Comparison of ENCODE assay signal across 1 cellular context in the genomic region with DNA sequence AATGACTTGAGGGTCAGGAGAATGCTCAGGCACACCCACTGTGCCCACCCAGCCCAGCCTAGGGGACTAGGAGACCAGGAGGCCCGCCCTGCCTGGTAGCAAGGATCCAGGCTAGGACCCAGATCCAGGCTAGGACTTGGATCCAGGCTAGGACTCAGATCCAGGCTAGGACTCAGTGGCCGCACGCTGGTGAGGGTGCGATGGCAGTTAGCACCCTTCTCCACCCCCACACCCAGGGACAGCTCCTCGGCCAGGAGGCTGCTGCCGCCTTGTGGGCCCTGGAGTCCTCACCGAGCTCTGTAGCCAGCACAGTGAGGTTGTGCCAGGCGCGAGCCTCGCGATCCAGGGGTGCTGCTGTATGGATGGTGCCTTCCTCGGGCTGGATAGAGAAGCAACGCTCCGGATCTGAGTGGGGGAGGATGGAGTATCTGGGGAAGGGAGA.
TF ChIP-seq lines count a peak whose summit lies in the region.

No MANE protein-coding gene starts in this region.

TF ChIP-seq in HepG2, 621 proteins besides CTCF, POLR2A, EP300 and RAD21 (continues in another document):
- TF ChIP-seq ZFY (CRISPR knock-in tag; IDR thresholded peaks at IDR 0.05) (0 out of 2 replicates have a peak, but pooled peaks have one; percentile 32), ZNF7 (CRISPR knock-in tag; IDR thresholded peaks at IDR 0.05) (0 out of 2 replicates have a peak, but pooled peaks have one; percentile 14), RXRB (CRISPR knock-in tag; IDR thresholded peaks at IDR 0.05; ENCODE audit: borderline replicate concordance) (peak; percentile 29; the same call in 1 of the 2 replicates), ZNF451 (CRISPR knock-in tag; IDR thresholded peaks at IDR 0.05) (peak; percentile 70; the same call in 1 of the 2 replicates), AGO1 (IDR thresholded peaks at IDR 0.05; ENCODE audit: low read depth, low read length, poor library complexity, severe bottlenecking) (peak; percentile 53), TRIM24 (CRISPR knock-in tag; IDR thresholded peaks at IDR 0.05) (no peak), SRSF4 (IDR thresholded peaks at IDR 0.05; ENCODE audit: low read depth, low read length, poor library complexity, severe bottlenecking) (no peak), HNRNPL (IDR thresholded peaks at IDR 0.05; ENCODE audit: low read depth, low read length) (0 out of 2 replicates have a peak, but pooled peaks have one; percentile 69), ZNF747 (CRISPR knock-in tag; IDR thresholded peaks at IDR 0.05; ENCODE audit: borderline replicate concordance) (peak; percentile 66; the same call in 1 of the 2 replicates), MIER3 (CRISPR knock-in tag; IDR thresholded peaks at IDR 0.05; ENCODE audit: borderline replicate concordance) (no peak), ZNF530 (CRISPR knock-in tag; IDR thresholded peaks at IDR 0.05; ENCODE audit: low read depth) (no peak), SMC3 (IDR thresholded peaks at IDR 0.05; ENCODE audit: low read length) (peak; percentile 54; the same call in 1 of the 2 replicates), AGO2 (optimal IDR thresholded peaks at IDR 0.05; ENCODE audit: low read depth, low read length) (no peak), MAFK (conservative IDR thresholded peaks at IDR 0.05 in 1 of 2, IDR thresholded peaks at IDR 0.05 in 1 of 2; ENCODE audit: low read length in 2 of 2) (no peak), MTA1 (CRISPR knock-in tag; IDR thresholded peaks at IDR 0.05; ENCODE audit: borderline replicate concordance) (peak; percentile 83; the same call in 1 of the 2 replicates), TBX2 (CRISPR knock-in tag; IDR thresholded peaks at IDR 0.05; ENCODE audit: borderline replicate concordance) (peak; percentile 58; the same call in 1 of the 2 replicates), ZSCAN21 (CRISPR knock-in tag; IDR thresholded peaks at IDR 0.05; ENCODE audit: borderline replicate concordance) (peak; percentile 23; the same call in 1 of the 2 replicates), ZNF557 (CRISPR knock-in tag; IDR thresholded peaks at IDR 0.05) (no peak), MED8 (CRISPR knock-in tag; IDR thresholded peaks at IDR 0.05; ENCODE audit: insufficient replicate concordance) (no peak), BORCS8-MEF2B (CRISPR knock-in tag; IDR thresholded peaks at IDR 0.05) (peak; percentile 45; the same call in 1 of the 2 replicates), RARA (CRISPR knock-in tag; IDR thresholded peaks at IDR 0.05) (no peak), ZNF619 (CRISPR knock-in tag; IDR thresholded peaks at IDR 0.05) (0 out of 2 replicates have a peak, but pooled peaks have one; percentile 13), PITX1 (CRISPR knock-in tag; IDR thresholded peaks at IDR 0.05) (peak; percentile 32; the same call in 1 of the 2 replicates), XRCC5 (optimal IDR thresholded peaks at IDR 0.05; ENCODE audit: low read length) (peak; percentile 63), ZNF10 (CRISPR knock-in tag; IDR thresholded peaks at IDR 0.05; ENCODE audit: borderline replicate concordance, low read depth) (0 out of 2 replicates have a peak, but pooled peaks have one; percentile 3), MYC (CRISPR knock-in tag; IDR thresholded peaks at IDR 0.05; ENCODE audit: borderline replicate concordance) (peak; percentile 63), ZNF510 (CRISPR knock-in tag; IDR thresholded peaks at IDR 0.05; ENCODE audit: low read depth) (no peak), MED1 (CRISPR knock-in tag; IDR thresholded peaks at IDR 0.05) (0 out of 2 replicates have a peak, but pooled peaks have one; percentile 19), REXO4 (CRISPR knock-in tag; IDR thresholded peaks at IDR 0.05; ENCODE audit: borderline replicate concordance) (no peak), RFXAP (CRISPR knock-in tag; IDR thresholded peaks at IDR 0.05; ENCODE audit: borderline replicate concordance) (no peak; the same call in 1 of the 2 replicates), TGIF2 (CRISPR knock-in tag; IDR thresholded peaks at IDR 0.05) (no peak), CBX5 (CRISPR knock-in tag; IDR thresholded peaks at IDR 0.05; ENCODE audit: borderline replicate concordance) (0 out of 2 replicates have a peak, but pooled peaks have one; percentile 16), ERF (CRISPR knock-in tag; IDR thresholded peaks at IDR 0.05) (peak; percentile 69; the same call in 1 of the 2 replicates), ESRRA (CRISPR knock-in tag; IDR thresholded peaks at IDR 0.05; ENCODE audit: low read depth) (no peak), WIZ (CRISPR knock-in tag; IDR thresholded peaks at IDR 0.05) (no peak), PHF8 (CRISPR knock-in tag; IDR thresholded peaks at IDR 0.05) (no peak), ZNF431 (CRISPR knock-in tag; IDR thresholded peaks at IDR 0.05; ENCODE audit: borderline replicate concordance, low read depth) (no peak)
- TF ChIP-seq, protein P1, sequence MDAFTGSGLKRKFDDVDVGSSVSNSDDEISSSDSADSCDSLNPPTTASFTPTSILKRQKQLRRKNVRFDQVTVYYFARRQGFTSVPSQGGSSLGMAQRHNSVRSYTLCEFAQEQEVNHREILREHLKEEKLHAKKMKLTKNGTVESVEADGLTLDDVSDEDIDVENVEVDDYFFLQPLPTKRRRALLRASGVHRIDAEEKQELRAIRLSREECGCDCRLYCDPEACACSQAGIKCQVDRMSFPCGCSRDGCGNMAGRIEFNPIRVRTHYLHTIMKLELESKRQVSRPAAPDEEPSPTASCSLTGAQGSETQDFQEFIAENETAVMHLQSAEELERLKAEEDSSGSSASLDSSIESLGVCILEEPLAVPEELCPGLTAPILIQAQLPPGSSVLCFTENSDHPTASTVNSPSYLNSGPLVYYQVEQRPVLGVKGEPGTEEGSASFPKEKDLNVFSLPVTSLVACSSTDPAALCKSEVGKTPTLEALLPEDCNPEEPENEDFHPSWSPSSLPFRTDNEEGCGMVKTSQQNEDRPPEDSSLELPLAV (CRISPR knock-in tag; conservative IDR thresholded peaks at IDR 0.05; ENCODE audit: low read depth), result no peak
- TF ChIP-seq, protein P2, sequence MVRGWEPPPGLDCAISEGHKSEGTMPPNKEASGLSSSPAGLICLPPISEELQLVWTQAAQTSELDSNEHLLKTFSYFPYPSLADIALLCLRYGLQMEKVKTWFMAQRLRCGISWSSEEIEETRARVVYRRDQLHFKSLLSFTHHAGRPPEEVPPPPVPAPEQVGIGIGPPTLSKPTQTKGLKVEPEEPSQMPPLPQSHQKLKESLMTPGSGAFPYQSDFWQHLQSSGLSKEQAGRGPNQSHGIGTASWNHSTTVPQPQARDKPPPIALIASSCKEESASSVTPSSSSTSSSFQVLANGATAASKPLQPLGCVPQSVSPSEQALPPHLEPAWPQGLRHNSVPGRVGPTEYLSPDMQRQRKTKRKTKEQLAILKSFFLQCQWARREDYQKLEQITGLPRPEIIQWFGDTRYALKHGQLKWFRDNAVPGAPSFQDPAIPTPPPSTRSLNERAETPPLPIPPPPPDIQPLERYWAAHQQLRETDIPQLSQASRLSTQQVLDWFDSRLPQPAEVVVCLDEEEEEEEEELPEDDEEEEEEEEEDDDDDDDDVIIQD (CRISPR knock-in tag; IDR thresholded peaks at IDR 0.05; ENCODE audit: low read depth), result no peak
- TF ChIP-seq, protein P3, sequence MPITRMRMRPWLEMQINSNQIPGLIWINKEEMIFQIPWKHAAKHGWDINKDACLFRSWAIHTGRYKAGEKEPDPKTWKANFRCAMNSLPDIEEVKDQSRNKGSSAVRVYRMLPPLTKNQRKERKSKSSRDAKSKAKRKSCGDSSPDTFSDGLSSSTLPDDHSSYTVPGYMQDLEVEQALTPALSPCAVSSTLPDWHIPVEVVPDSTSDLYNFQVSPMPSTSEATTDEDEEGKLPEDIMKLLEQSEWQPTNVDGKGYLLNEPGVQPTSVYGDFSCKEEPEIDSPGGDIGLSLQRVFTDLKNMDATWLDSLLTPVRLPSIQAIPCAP (CRISPR knock-in tag; IDR thresholded peaks at IDR 0.05; ENCODE audit: low read depth), result no peak
- TF ChIP-seq, protein P4, sequence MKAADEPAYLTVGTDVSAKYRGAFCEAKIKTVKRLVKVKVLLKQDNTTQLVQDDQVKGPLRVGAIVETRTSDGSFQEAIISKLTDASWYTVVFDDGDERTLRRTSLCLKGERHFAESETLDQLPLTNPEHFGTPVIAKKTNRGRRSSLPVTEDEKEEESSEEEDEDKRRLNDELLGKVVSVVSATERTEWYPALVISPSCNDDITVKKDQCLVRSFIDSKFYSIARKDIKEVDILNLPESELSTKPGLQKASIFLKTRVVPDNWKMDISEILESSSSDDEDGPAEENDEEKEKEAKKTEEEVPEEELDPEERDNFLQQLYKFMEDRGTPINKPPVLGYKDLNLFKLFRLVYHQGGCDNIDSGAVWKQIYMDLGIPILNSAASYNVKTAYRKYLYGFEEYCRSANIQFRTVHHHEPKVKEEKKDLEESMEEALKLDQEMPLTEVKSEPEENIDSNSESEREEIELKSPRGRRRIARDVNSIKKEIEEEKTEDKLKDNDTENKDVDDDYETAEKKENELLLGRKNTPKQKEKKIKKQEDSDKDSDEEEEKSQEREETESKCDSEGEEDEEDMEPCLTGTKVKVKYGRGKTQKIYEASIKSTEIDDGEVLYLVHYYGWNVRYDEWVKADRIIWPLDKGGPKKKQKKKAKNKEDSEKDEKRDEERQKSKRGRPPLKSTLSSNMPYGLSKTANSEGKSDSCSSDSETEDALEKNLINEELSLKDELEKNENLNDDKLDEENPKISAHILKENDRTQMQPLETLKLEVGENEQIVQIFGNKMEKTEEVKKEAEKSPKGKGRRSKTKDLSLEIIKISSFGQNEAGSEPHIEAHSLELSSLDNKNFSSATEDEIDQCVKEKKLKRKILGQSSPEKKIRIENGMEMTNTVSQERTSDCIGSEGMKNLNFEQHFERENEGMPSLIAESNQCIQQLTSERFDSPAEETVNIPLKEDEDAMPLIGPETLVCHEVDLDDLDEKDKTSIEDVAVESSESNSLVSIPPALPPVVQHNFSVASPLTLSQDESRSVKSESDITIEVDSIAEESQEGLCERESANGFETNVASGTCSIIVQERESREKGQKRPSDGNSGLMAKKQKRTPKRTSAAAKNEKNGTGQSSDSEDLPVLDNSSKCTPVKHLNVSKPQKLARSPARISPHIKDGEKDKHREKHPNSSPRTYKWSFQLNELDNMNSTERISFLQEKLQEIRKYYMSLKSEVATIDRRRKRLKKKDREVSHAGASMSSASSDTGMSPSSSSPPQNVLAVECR (CRISPR knock-in tag; IDR thresholded peaks at IDR 0.05; ENCODE audit: borderline replicate concordance), result 0 out of 2 replicates have a peak, but pooled peaks have one; percentile 34
- TF ChIP-seq, protein P5, sequence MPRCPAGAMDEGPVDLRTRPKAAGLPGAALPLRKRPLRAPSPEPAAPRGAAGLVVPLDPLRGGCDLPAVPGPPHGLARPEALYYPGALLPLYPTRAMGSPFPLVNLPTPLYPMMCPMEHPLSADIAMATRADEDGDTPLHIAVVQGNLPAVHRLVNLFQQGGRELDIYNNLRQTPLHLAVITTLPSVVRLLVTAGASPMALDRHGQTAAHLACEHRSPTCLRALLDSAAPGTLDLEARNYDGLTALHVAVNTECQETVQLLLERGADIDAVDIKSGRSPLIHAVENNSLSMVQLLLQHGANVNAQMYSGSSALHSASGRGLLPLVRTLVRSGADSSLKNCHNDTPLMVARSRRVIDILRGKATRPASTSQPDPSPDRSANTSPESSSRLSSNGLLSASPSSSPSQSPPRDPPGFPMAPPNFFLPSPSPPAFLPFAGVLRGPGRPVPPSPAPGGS (CRISPR knock-in tag; IDR thresholded peaks at IDR 0.05), result 0 out of 2 replicates have a peak, but pooled peaks have one; percentile 20
- TF ChIP-seq, protein P6, sequence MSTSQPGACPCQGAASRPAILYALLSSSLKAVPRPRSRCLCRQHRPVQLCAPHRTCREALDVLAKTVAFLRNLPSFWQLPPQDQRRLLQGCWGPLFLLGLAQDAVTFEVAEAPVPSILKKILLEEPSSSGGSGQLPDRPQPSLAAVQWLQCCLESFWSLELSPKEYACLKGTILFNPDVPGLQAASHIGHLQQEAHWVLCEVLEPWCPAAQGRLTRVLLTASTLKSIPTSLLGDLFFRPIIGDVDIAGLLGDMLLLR (CRISPR knock-in tag; IDR thresholded peaks at IDR 0.05), result no peak
- TF ChIP-seq, protein P7, sequence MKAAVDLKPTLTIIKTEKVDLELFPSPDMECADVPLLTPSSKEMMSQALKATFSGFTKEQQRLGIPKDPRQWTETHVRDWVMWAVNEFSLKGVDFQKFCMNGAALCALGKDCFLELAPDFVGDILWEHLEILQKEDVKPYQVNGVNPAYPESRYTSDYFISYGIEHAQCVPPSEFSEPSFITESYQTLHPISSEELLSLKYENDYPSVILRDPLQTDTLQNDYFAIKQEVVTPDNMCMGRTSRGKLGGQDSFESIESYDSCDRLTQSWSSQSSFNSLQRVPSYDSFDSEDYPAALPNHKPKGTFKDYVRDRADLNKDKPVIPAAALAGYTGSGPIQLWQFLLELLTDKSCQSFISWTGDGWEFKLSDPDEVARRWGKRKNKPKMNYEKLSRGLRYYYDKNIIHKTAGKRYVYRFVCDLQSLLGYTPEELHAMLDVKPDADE (CRISPR knock-in tag; IDR thresholded peaks at IDR 0.05), result no peak
- TF ChIP-seq, protein P8, sequence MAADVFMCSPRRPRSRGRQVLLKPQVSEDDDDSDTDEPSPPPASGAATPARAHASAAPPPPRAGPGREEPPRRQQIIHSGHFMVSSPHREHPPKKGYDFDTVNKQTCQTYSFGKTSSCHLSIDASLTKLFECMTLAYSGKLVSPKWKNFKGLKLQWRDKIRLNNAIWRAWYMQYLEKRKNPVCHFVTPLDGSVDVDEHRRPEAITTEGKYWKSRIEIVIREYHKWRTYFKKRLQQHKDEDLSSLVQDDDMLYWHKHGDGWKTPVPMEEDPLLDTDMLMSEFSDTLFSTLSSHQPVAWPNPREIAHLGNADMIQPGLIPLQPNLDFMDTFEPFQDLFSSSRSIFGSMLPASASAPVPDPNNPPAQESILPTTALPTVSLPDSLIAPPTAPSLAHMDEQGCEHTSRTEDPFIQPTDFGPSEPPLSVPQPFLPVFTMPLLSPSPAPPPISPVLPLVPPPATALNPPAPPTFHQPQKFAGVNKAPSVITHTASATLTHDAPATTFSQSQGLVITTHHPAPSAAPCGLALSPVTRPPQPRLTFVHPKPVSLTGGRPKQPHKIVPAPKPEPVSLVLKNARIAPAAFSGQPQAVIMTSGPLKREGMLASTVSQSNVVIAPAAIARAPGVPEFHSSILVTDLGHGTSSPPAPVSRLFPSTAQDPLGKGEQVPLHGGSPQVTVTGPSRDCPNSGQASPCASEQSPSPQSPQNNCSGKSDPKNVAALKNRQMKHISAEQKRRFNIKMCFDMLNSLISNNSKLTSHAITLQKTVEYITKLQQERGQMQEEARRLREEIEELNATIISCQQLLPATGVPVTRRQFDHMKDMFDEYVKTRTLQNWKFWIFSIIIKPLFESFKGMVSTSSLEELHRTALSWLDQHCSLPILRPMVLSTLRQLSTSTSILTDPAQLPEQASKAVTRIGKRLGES (CRISPR knock-in tag; IDR thresholded peaks at IDR 0.05; ENCODE audit: borderline replicate concordance), result no peak
- TF ChIP-seq, protein P9, sequence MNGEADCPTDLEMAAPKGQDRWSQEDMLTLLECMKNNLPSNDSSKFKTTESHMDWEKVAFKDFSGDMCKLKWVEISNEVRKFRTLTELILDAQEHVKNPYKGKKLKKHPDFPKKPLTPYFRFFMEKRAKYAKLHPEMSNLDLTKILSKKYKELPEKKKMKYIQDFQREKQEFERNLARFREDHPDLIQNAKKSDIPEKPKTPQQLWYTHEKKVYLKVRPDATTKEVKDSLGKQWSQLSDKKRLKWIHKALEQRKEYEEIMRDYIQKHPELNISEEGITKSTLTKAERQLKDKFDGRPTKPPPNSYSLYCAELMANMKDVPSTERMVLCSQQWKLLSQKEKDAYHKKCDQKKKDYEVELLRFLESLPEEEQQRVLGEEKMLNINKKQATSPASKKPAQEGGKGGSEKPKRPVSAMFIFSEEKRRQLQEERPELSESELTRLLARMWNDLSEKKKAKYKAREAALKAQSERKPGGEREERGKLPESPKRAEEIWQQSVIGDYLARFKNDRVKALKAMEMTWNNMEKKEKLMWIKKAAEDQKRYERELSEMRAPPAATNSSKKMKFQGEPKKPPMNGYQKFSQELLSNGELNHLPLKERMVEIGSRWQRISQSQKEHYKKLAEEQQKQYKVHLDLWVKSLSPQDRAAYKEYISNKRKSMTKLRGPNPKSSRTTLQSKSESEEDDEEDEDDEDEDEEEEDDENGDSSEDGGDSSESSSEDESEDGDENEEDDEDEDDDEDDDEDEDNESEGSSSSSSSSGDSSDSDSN (CRISPR knock-in tag; IDR thresholded peaks at IDR 0.05), result peak; percentile 62
